In the genomic region with DNA sequence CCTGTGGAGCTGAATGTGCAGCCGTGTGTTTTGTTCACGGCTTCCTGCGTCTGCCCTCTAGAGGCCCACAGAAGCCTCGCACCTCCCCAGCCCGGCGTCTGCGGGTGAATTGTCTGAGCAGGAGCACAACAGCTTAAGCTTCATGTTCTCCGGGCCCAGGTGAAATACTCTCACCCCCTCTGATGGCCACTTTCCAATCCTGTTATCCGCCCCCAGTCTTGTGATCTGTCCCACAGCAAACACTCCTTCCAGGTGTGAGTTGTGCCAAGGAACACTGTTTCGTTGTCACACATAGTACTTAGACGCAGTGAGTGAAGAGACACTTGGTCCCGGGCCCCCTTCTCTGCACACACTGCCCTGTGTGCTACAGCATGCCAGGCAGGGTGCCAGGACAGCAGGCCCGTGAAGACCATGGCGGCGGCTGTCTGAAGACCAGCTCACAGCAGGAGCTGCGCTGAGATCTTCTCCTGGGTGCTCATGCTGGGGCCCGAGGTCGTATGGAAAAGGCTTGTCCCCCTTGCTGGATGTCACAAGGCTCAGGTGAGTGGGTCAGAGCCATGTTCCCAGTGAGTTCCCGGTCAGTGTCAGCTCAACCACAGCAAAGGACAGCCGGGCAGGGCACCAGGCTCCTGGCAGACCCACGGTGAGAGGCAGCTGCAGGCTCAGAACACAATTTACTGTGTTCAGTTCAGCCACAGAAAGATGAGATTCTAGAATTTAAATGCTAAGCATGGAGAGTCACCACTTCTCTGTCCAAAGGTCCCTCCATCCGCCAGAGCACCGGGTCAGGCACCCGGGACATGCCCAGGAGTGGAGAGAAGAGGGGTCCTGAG, we compare ENCODE assay signal across 8 cellular contexts. TPM values are rescaled to one million over a fixed set of nuclear protein-coding genes. Genes with fewer than 3 reads are reported as not detected.
DNase-seq lines count a peak whose midpoint lies in the region; ATAC-seq and TF ChIP-seq lines count a peak whose summit lies in the region.
"Had no signal": no experiment of that assay in that cellular context is flagged by ENCODE, and none has a peak within 500 bp of the region (broad histone marks: within the 10 kb centered on the region; RNA-seq: fewer than 3 reads in every experiment).

No MANE protein-coding gene starts in this region.

- H4K20me1 ChIP-seq in PC-3 (ENCODE audit: low read length) = no peaks in the 10 kb centered on the region

- no peaks in the 10 kb centered on the region for H3K79me2 ChIP-seq in PC-3 (ENCODE audit: low read length)

- no peak overlapping the region for H3K4me3 Mint-ChIP-seq in activated naive CD4-positive, alpha-beta T cell treated with anti-CD3 and anti-CD28 coated beads, Interleukin-2, amount 10 ng/mL, durations not matched to agents 7 days and 5 days
- H3K4me3 Mint-ChIP-seq in activated T-helper 17 cell treated with anti-CD3 and anti-CD28 coated beads, Interleukin-2, amount 50 U/mL, for 72 hours = no peak overlapping the region
- H3K4me3 Mint-ChIP-seq: activated naive CD4-positive, alpha-beta T cell treated with anti-CD3 and anti-CD28 coated beads, Interleukin-2, amount 50 U/mL, for 24 hours had no signal

- H3K9me2 ChIP-seq in PC-3 (replicated peaks; ENCODE audit: low read length) = no peaks in the 10 kb centered on the region

- CTCF ChIA-PET in PC-3 (lab: Charles Lee) = interaction anchor here (0.6 to 1.7 kb wide), 14 partner anchors 18 to 1011 kb away, joined by 3 to 17 read pairs (median 5); no protein-coding TSS in a partner anchor
- CTCF ChIA-PET in activated naive CD4-positive, alpha-beta T cell treated with anti-CD3 and anti-CD28 coated beads, Interleukin-2, amount 10 ng/mL, durations not matched to agents 7 days and 5 days (lab: Charles Lee) = interaction anchor here (0.7 to 1.3 kb wide), 7 partner anchors 7 to 65 kb away, joined by 3 to 9 read pairs (median 3); no protein-coding TSS in a partner anchor

- POLR2A ChIA-PET in PC-3 (lab: Charles Lee; ENCODE audit: unreplicated experiment) = no interaction called here

- in situ Hi-C loops in GM13976 (cut with MboI; ENCODE audit: low sequenced_read_pairs, unreplicated experiment) = no loop called here

- H3K4me2 ChIP-seq in PC-3 (ENCODE audit: low read length) = peak overlapping the region; percentile 44

- H3K4me3 ChIP-seq in PC-3 (ENCODE audit: low read length) (no peak overlapping the region), heart left ventricle (no peak overlapping the region)

- no TSS peak for BruUV-seq in PC-3 (replicated peaks; lab: Mats Ljungman, UMichigan)

- H3K9ac ChIP-seq in PC-3 (ENCODE audit: low read length) = no peak overlapping the region

- no peak for TF ChIP-seq POLR2A in heart left ventricle (IDR thresholded peaks at IDR 0.05)

- 37 to 46% (median 44%) methylated on average over 22 to 24 of the region's 24 CpGs for WGBS in heart left ventricle, 4 donors

- H3K27me3 Mint-ChIP-seq in activated naive CD4-positive, alpha-beta T cell treated with anti-CD3 and anti-CD28 coated beads, Interleukin-2, amount 10 ng/mL, durations not matched to agents 7 days and 5 days = peaks cover 19% of the 10 kb centered on the region
- H3K27me3 Mint-ChIP-seq in activated T-helper 17 cell treated with anti-CD3 and anti-CD28 coated beads, Interleukin-2, amount 50 U/mL, for 72 hours = peaks cover 26% of the 10 kb centered on the region

- H3K27ac ChIP-seq in PC-3 (ENCODE audit: low read length) (no peak overlapping the region), heart left ventricle (no peak overlapping the region)

- peaks cover 9% of the 10 kb centered on the region for H3K9me3 Mint-ChIP-seq in activated naive CD4-positive, alpha-beta T cell treated with anti-CD3 and anti-CD28 coated beads, Interleukin-2, amount 10 ng/mL, durations not matched to agents 7 days and 5 days
- H3K9me3 Mint-ChIP-seq in activated T-helper 17 cell treated with anti-CD3 and anti-CD28 coated beads, Interleukin-2, amount 50 U/mL, for 72 hours = no peaks in the 10 kb centered on the region
- H3K9me3 Mint-ChIP-seq: activated naive CD4-positive, alpha-beta T cell treated with anti-CD3 and anti-CD28 coated beads, Interleukin-2, amount 50 U/mL, for 24 hours had no signal

- DNase-seq in GM13976 (ENCODE audit: low spot score) = peak; percentile 58
- DNase-seq in HuH-7.5 (ENCODE audit: low spot score) = peak; percentile 63
- DNase-seq in PC-3 = peak; percentile 86
- peak; percentile 40 for DNase-seq in activated naive CD4-positive, alpha-beta T cell treated with anti-CD3 and anti-CD28 coated beads, Interleukin-2, amount 10 ng/mL, durations not matched to agents 7 days and 5 days
- DNase-seq in heart left ventricle = peak; percentile 69 to 79 (median 71)
- peak; percentile 59 for DNase-seq in renal cortical epithelial cell (ENCODE audit: low read depth)

- peak; percentile 53 for TF ChIP-seq CTCF in GM13976 (IDR thresholded peaks at IDR 0.05; ENCODE audit: borderline replicate concordance, control extremely low read depth, extremely low read depth, insufficient read depth, missing control alignments)
- TF ChIP-seq CTCF in PC-3 (conservative IDR thresholded peaks at IDR 0.05; ENCODE audit: low read depth, low read length) = peak; percentile 90
- peak; percentile 70 to 90 (median 84) for TF ChIP-seq CTCF in heart left ventricle (IDR thresholded peaks at IDR 0.05)

- H2AFZ ChIP-seq in PC-3 (ENCODE audit: low read length) = peak overlapping the region; percentile 61

- no peak overlapping the region for H3K27ac Mint-ChIP-seq in activated naive CD4-positive, alpha-beta T cell treated with anti-CD3 and anti-CD28 coated beads, Interleukin-2, amount 10 ng/mL, durations not matched to agents 7 days and 5 days
- H3K27ac Mint-ChIP-seq in activated T-helper 17 cell treated with anti-CD3 and anti-CD28 coated beads, Interleukin-2, amount 50 U/mL, for 72 hours = no peak overlapping the region
- H3K27ac Mint-ChIP-seq: activated naive CD4-positive, alpha-beta T cell treated with anti-CD3 and anti-CD28 coated beads, Interleukin-2, amount 50 U/mL, for 24 hours had no signal

- H3K27me3 ChIP-seq in PC-3 (ENCODE audit: low read length) (no peaks in the 10 kb centered on the region), heart left ventricle (peaks cover 0 to 15% (median 0%) of the 10 kb centered on the region in 9 donors)

- H3K36me3 Mint-ChIP-seq in activated naive CD4-positive, alpha-beta T cell treated with anti-CD3 and anti-CD28 coated beads, Interleukin-2, amount 10 ng/mL, durations not matched to agents 7 days and 5 days = no peaks in the 10 kb centered on the region
- H3K36me3 Mint-ChIP-seq in activated T-helper 17 cell treated with anti-CD3 and anti-CD28 coated beads, Interleukin-2, amount 50 U/mL, for 72 hours (ENCODE audit: low read depth) = no peaks in the 10 kb centered on the region
- H3K36me3 Mint-ChIP-seq: activated naive CD4-positive, alpha-beta T cell treated with anti-CD3 and anti-CD28 coated beads, Interleukin-2, amount 50 U/mL, for 24 hours had no signal

- H3K9me3 ChIP-seq in PC-3 (ENCODE audit: low read length) (no peaks in the 10 kb centered on the region), heart left ventricle (no peaks in the 10 kb centered on the region)

- H3K36me3 ChIP-seq in PC-3 (ENCODE audit: low read depth, low read length) = no peaks in the 10 kb centered on the region
- no peaks in the 10 kb centered on the region for H3K36me3 ChIP-seq in heart left ventricle

- H3F3A ChIP-seq in PC-3 (ENCODE audit: low read length, unreplicated experiment) = no peaks in the 10 kb centered on the region

- ATAC-seq in PC-3 (peak; percentile 91), heart left ventricle (peak; percentile 43 to 85 (median 79))
- no peak for ATAC-seq in activated T-helper 17 cell treated with anti-CD3 and anti-CD28 coated beads, Interleukin-2, amount 50 U/mL, for 72 hours (replicated peaks)

- intact Hi-C loops in PC-3 (cut with micrococcal nuclease) = loop anchor here (1.0 to 5.0 kb wide), 4 partner anchors 66 to 199 kb away; no protein-coding TSS in a partner anchor
- intact Hi-C loops in heart left ventricle (cut with DNase I) = loop anchor here in 4 of 10 donors (2.0 to 5.0 kb wide), 3 partner anchors 158 to 160 kb away; no protein-coding TSS in a partner anchor

- H3K4me1 Mint-ChIP-seq in activated naive CD4-positive, alpha-beta T cell treated with anti-CD3 and anti-CD28 coated beads, Interleukin-2, amount 10 ng/mL, durations not matched to agents 7 days and 5 days = no peaks in the 10 kb centered on the region
- H3K4me1 Mint-ChIP-seq in activated T-helper 17 cell treated with anti-CD3 and anti-CD28 coated beads, Interleukin-2, amount 50 U/mL, for 72 hours = no peaks in the 10 kb centered on the region
- H3K4me1 Mint-ChIP-seq: activated naive CD4-positive, alpha-beta T cell treated with anti-CD3 and anti-CD28 coated beads, Interleukin-2, amount 50 U/mL, for 24 hours had no signal

- H3K4me1 ChIP-seq in PC-3 (ENCODE audit: insufficient read depth, low read length) (peaks cover 4% of the 10 kb centered on the region), heart left ventricle (peaks cover 0 to 15% (median 0%) of the 10 kb centered on the region in 12 donors)

RNA-seq across cellular contexts. Expression of gene PXDN, which starts 6.8 kb away (rescaled TPM):
- total RNA-seq in PC-3 (2014; rRNA removed) (125 and 155 TPM in 2 replicates), heart left ventricle (10 to 100 TPM; 13.9 to 83.7 (median 28.3) TPM), renal cortical epithelial cell (243 and 291 TPM in 2 replicates)
- 10 to 100 TPM in 1 of 2 donors, 1 to 10 TPM in 1; 5.9 to 28.2 TPM for polyA plus RNA-seq in heart left ventricle
- total RNA-seq in activated T-helper 17 cell treated with anti-CD3 and anti-CD28 coated beads, Interleukin-2, amount 50 U/mL, for 72 hours = not detected

Comparison
In these comparisons a context has a peak if more than half of its experiments do, and no peak if none do; other contexts are left out.
1. RNA of gene PXDN, which starts 6.8 kb away (total RNA-seq): 243 to 291 TPM in renal cortical epithelial cell, 125 to 155 TPM in PC-3 and 13.9 to 83.7 TPM in heart left ventricle; not detected in activated T-helper 17 cell treated with anti-CD3 and anti-CD28 coated beads, Interleukin-2, amount 50 U/mL, for 72 hours; every median in the first group is over 10 times any median in the second.
2. Peak in every context shown above with its lines, with median percentiles within 50 percentile points of each other: DNase-seq and CTCF ChIP-seq.